Comparison of ENCODE assay signal across 1 cellular context in genomic region chr6:118632359-118632758, GRCh38.
TF ChIP-seq lines count a peak whose summit lies in the region.

No MANE protein-coding gene starts in this region.

TF ChIP-seq in K562, 482 proteins besides CTCF, POLR2A, EP300 and RAD21:
- TF ChIP-seq MCM2 (IDR thresholded peaks at IDR 0.05; ENCODE audit: low read depth) (no peak), TOE1 (IDR thresholded peaks at IDR 0.05; ENCODE audit: borderline replicate concordance) (no peak), TOE1 (CRISPR knock-in tag; IDR thresholded peaks at IDR 0.05; ENCODE audit: borderline replicate concordance, low read depth) (no peak), MBD2 (IDR thresholded peaks at IDR 0.05; ENCODE audit: borderline replicate concordance, low read depth) (no peak), SMARCE1 (IDR thresholded peaks at IDR 0.05) (no peak), ZNF133 (CRISPR knock-in tag; IDR thresholded peaks at IDR 0.05) (no peak), SNRNP70 (optimal IDR thresholded peaks at IDR 0.05; ENCODE audit: low read depth, low read length) (no peak), BRD9 (IDR thresholded peaks at IDR 0.05; ENCODE audit: low read depth, partially characterized antibody) (no peak), ZNF668 (CRISPR knock-in tag; IDR thresholded peaks at IDR 0.05) (no peak), NFIC (IDR thresholded peaks at IDR 0.05) (no peak), ZNF174 (CRISPR knock-in tag; IDR thresholded peaks at IDR 0.05) (no peak)
- TF ChIP-seq, protein P1, sequence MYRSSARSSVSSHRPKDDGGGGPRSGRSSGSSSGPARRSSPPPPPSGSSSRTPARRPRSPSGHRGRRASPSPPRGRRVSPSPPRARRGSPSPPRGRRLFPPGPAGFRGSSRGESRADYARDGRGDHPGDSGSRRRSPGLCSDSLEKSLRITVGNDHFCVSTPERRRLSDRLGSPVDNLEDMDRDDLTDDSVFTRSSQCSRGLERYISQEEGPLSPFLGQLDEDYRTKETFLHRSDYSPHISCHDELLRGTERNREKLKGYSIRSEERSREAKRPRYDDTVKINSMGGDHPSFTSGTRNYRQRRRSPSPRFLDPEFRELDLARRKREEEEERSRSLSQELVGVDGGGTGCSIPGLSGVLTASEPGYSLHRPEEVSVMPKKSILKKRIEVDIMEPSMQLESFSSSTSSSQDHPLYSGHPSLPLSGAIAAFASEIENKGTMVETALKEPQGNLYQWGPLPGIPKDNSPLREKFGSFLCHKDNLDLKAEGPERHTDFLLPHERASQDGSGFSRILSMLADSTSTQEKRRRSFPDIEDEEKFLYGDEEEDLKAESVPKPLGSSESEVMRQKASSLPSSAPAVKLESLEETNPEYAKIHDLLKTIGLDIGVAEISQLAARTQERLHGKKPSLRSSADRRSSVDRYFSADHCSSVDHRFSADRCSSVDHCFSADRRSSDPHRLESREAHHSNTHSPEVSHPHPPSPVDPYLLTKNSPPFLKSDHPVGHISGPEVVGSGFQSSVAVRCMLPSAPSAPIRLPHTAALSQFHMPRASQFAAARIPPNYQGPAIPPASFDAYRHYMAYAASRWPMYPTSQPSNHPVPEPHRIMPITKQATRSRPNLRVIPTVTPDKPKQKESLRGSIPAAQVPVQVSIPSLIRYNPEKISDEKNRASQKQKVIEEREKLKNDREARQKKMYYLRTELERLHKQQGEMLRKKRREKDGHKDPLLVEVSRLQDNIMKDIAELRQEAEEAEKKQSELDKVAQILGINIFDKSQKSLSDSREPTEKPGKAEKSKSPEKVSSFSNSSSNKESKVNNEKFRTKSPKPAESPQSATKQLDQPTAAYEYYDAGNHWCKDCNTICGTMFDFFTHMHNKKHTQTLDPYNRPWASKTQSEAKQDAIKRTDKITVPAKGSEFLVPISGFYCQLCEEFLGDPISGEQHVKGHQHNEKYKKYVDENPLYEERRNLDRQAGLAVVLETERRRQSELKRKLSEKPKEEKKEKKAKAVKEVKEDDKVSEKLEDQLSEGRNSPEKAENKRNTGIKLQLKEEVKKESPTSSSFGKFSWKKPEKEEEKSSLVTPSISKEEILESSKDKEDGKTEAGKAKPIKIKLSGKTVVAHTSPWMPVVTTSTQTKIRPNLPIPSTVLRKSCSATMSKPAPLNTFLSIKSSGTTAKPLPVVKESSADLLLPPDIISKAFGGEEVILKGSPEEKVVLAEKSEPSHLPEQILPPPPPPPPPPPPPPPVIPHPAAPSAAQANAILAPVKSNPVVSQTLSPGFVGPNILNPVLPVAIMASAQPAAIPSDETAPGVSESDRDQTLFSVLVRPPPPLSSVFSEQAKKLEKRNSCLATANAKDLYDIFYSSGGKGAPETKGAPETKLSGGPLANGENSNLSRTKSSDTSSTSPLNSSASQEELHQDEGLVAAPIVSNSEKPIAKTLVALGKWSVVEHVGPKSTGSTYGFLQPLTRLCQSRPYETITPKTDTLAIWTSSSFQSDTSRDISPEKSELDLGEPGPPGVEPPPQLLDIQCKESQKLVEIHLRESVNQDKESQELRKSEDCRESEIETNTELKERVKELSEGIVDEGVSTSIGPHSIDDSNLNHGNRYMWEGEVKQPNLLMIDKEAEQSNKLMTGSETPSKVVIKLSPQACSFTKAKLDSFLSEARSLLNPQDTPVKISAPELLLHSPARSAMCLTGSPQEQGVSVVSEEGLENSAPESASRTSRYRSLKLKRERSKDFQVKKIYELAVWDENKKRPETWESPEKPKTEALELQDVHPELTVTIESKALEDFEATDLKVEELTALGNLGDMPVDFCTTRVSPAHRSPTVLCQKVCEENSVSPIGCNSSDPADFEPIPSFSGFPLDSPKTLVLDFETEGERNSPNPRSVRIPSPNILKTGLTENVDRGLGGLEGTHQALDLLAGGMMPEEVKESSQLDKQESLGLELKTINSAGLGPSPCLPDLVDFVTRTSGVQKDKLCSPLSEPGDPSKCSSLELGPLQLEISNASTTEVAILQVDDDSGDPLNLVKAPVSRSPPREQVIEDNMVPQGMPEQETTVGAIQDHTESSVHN (IDR thresholded peaks at IDR 0.05; ENCODE audit: borderline replicate concordance in 1 of 2, low read depth in 1 of 2), result no peak
- TF ChIP-seq, protein P2, sequence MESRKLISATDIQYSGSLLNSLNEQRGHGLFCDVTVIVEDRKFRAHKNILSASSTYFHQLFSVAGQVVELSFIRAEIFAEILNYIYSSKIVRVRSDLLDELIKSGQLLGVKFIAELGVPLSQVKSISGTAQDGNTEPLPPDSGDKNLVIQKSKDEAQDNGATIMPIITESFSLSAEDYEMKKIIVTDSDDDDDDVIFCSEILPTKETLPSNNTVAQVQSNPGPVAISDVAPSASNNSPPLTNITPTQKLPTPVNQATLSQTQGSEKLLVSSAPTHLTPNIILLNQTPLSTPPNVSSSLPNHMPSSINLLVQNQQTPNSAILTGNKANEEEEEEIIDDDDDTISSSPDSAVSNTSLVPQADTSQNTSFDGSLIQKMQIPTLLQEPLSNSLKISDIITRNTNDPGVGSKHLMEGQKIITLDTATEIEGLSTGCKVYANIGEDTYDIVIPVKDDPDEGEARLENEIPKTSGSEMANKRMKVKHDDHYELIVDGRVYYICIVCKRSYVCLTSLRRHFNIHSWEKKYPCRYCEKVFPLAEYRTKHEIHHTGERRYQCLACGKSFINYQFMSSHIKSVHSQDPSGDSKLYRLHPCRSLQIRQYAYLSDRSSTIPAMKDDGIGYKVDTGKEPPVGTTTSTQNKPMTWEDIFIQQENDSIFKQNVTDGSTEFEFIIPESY (CRISPR knock-in tag; IDR thresholded peaks at IDR 0.05), result no peak
- TF ChIP-seq, protein P3, sequence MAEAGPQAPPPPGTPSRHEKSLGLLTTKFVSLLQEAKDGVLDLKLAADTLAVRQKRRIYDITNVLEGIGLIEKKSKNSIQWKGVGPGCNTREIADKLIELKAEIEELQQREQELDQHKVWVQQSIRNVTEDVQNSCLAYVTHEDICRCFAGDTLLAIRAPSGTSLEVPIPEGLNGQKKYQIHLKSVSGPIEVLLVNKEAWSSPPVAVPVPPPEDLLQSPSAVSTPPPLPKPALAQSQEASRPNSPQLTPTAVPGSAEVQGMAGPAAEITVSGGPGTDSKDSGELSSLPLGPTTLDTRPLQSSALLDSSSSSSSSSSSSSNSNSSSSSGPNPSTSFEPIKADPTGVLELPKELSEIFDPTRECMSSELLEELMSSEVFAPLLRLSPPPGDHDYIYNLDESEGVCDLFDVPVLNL (CRISPR knock-in tag; IDR thresholded peaks at IDR 0.05; ENCODE audit: low read depth), result no peak
